In the genomic region with DNA sequence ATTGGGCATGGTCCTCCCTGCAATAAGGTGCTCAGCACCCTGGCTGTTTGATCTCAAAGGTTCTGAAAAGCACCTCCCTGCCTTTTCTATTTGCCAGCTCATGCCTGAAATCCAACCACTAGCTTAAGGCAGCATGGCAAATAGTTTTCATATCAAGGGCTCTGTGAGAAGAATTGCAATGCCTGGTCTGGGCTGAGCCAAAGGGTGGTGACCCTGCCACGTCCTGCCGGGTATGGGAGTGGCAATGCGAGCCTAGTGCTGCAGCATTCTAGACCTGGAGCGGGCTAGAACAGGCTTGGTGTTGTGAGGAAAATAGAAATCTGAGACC, we compare ENCODE assay signal across 7 cellular contexts. TPM values are rescaled to one million over a fixed set of nuclear protein-coding genes. Genes with fewer than 3 reads are reported as not detected.
A peak's percentile ranks its signal among the peaks of the same experiment; 100 is the strongest.
DNase-seq lines count a peak whose midpoint lies in the region; ATAC-seq, FAIRE-seq and TF ChIP-seq lines count a peak whose summit lies in the region.

No MANE protein-coding gene starts in this region.

- intact Hi-C loops in breast epithelium (cut with DNase I; ENCODE audit: low total_unique reads) (no loop called here), HepG2 (cut with micrococcal nuclease; ENCODE audit: unreplicated experiment) (loop anchor here (2.0 kb wide), 1 partner anchor 41 kb away; no protein-coding TSS in a partner anchor), testis (cut with DNase I; ENCODE audit: low total_unique reads) (no loop called here)

- POLR2A ChIA-PET in HepG2 (lab: Yijun Ruan, JAX) = interaction anchor here (0.7 to 4.9 kb wide), 5 partner anchors 15 to 74 kb away, joined by 3 to 33 read pairs (median 4); partner anchors contain the start of gene TAPBPL

- H2AFZ ChIP-seq in HepG2 (ENCODE audit: low read length) = no peak overlapping the region

- ATAC-seq in HepG2 = peak; percentile 9; the same call in 1 of the 3 replicates

- no peak for TF ChIP-seq RAD21 in HepG2 (CRISPR knock-in tag; IDR thresholded peaks at IDR 0.05)

- no peak for TF ChIP-seq EP300 in HepG2 (IDR thresholded peaks at IDR 0.05; ENCODE audit: low read depth in 2 of 2, low read length in 2 of 2)
- no peak for TF ChIP-seq EP300 in HepG2 (CRISPR knock-in tag; IDR thresholded peaks at IDR 0.05; ENCODE audit: borderline replicate concordance)

- FAIRE-seq in HepG2 (lab: Jason Lieb, UNC) = no peak

- in situ Hi-C loops in HepG2 (cut with HindIII; ENCODE audit: extremely low pct_ligation_motif_present, low pct_unique_long_range_greater_than_20kb) = no loop called here

- peak overlapping the region; percentile 98 for H3K4me2 ChIP-seq in HepG2 (ENCODE audit: low read depth, low read length)

- H3K9ac ChIP-seq in HepG2 (ENCODE audit: insufficient read depth, low read depth, low read length) = peak overlapping the region; percentile 68; the same call in 1 of the 2 replicates

- WGBS in HepG2 (ENCODE audit: low lambda C conversion rate) = 24% methylated on average over 4 of the region's 4 CpGs
- 67 to 79% methylated on average over 4 of the region's 4 CpGs for WGBS in testis, 2 donors

- H3K27ac ChIP-seq in breast epithelium = peak overlapping the region; percentile 92 to 97
- no peak overlapping the region for H3K27ac ChIP-seq in HepG2 (ENCODE audit: extremely low read length, insufficient read depth, low read length)
- peak overlapping the region; percentile 68 to 77 for H3K27ac ChIP-seq in testis

- no TSS peak for BruUV-seq in HepG2 (replicated peaks; lab: Mats Ljungman, UMichigan)

- H4K20me1 ChIP-seq in HepG2 (ENCODE audit: insufficient read depth, low read length) = no peaks in the 10 kb centered on the region

- H3K4me3 ChIP-seq in breast epithelium = peak overlapping the region in 2 of 3 donors; percentile 53 to 65
- peak overlapping the region; percentile 34 to 73 (median 57); a peak in 4 of 6 replicates for H3K4me3 ChIP-seq in HepG2 (replicated peaks in 1 of 3; ENCODE audit: insufficient read depth in 1 of 3, low read depth in 2 of 3, low read length in 3 of 3)
- no peak overlapping the region for H3K4me3 ChIP-seq in testis

- no peak for TF ChIP-seq POLR2A in breast epithelium (IDR thresholded peaks at IDR 0.05)
- no peak for TF ChIP-seq POLR2A in HepG2 (IDR thresholded peaks at IDR 0.05; ENCODE audit: insufficient read depth in 1 of 2, low read depth in 2 of 2, low read length in 2 of 2)
- TF ChIP-seq POLR2A in testis (IDR thresholded peaks at IDR 0.05) = no peak

- H3K36me3 ChIP-seq in breast epithelium (no peaks in the 10 kb centered on the region), HepG2 (replicated peaks in 1 of 2; ENCODE audit: control insufficient read depth in 1 of 2, insufficient read depth in 2 of 2, low read length in 2 of 2) (no peaks in the 10 kb centered on the region), testis (ENCODE audit: low read depth, missing control alignments) (no peaks in the 10 kb centered on the region)

- H3K79me2 ChIP-seq in HepG2 (ENCODE audit: insufficient read depth, low read length) = no peaks in the 10 kb centered on the region

- H3K27me3 ChIP-seq in breast epithelium (no peaks in the 10 kb centered on the region), HepG2 (ENCODE audit: control insufficient read depth in 1 of 2, insufficient read depth in 2 of 2, low read length in 2 of 2) (peaks cover 0 to 21% of the 10 kb centered on the region in 2 experiments; a peak in 3 of 5 replicates), testis (no peaks in the 10 kb centered on the region)

- TF ChIP-seq CTCF in breast epithelium (IDR thresholded peaks at IDR 0.05) = no peak
- TF ChIP-seq CTCF in HepG2 (CRISPR knock-in tag; IDR thresholded peaks at IDR 0.05) = no peak
- TF ChIP-seq CTCF in testis (IDR thresholded peaks at IDR 0.05) = no peak

- CTCF ChIA-PET in HepG2 (lab: Yijun Ruan, JAX; ENCODE audit: low intra/inter-chr PET ratio, low total read pairs) = no interaction called here

- peaks cover 22 to 24% of the 10 kb centered on the region in 2 donors for H3K4me1 ChIP-seq in breast epithelium
- peaks cover 68% of the 10 kb centered on the region for H3K4me1 ChIP-seq in HepG2 (ENCODE audit: insufficient read depth, low read length)
- peaks cover 38% of the 10 kb centered on the region for H3K4me1 ChIP-seq in testis

- no peaks in the 10 kb centered on the region for H3K9me3 ChIP-seq in breast epithelium
- no peaks in the 10 kb centered on the region for H3K9me3 ChIP-seq in HepG2 (ENCODE audit: low read length)
- no peaks in the 10 kb centered on the region for H3K9me3 ChIP-seq in testis

- DNase-seq in LHCN-M2 (ENCODE audit: low read depth) = peak; percentile 76
- DNase-seq in breast epithelium (ENCODE audit: low spot score in 2 of 2) = peak in 1 of 2 donors; percentile 72
- DNase-seq in HepG2 (ENCODE audit: low spot score) = no peak
- DNase-seq in testis = peak; percentile 71
- DNase-seq in SK-N-DZ (ENCODE audit: low spot score) = no peak
- DNase-seq in activated naive CD4-positive, alpha-beta T cell treated with Interleukin-2 at 50 U/mL for 16 hours = no peak
- no peak for DNase-seq in AML-193 (lab: John Stamatoyannopoulos, UW)

RNA-seq across cellular contexts. Expression of gene SCNN1A, which starts 2.3 kb away (rescaled TPM):
- 0.32 and 0.69 TPM in 2 replicates for total RNA-seq in LHCN-M2 (2014; rRNA removed)
- polyA plus RNA-seq in LHCN-M2 (2012) = 1.8 TPM
- 100 to 1,000 TPM in 1 of 3 donors, 10 to 100 TPM in 1, 1 to 10 TPM in 1; 1.3 to 175 (median 93.7) TPM for total RNA-seq in breast epithelium
- 0.63 and 1.5 TPM in 2 replicates for total RNA-seq in HepG2 (2016; rRNA removed; fragmentation: Illumina TruSeq; extraction: Trizol)
- total RNA-seq in HepG2 (2016; cell fraction: cytosol; rRNA removed; fragmentation: Illumina TruSeq; extraction: Trizol; ENCODE audit: low read depth) = 0.71 and 1.2 TPM in 2 replicates
- total RNA-seq in HepG2 (2016; cell fraction: insoluble cytoplasmic fraction; rRNA removed; fragmentation: Illumina TruSeq; extraction: Trizol) = 0.71 and 1.6 TPM in 2 replicates
- 0.72 and 0.87 TPM in 2 replicates for total RNA-seq in HepG2 (2016; cell fraction: membrane; rRNA removed; fragmentation: Illumina TruSeq; extraction: Trizol)
- total RNA-seq in HepG2 (2016; cell fraction: nucleus; rRNA removed; fragmentation: Illumina TruSeq; extraction: Trizol) = 1.8 and 5.0 TPM in 2 replicates
- 14.6 and 32.8 TPM in 2 replicates for polyA plus RNA-seq in HepG2 (2011; rRNA removed)
- 6.1 and 12.5 TPM in 2 replicates for polyA plus RNA-seq in HepG2 (2011; cell fraction: cytosol; rRNA removed)
- polyA plus RNA-seq in HepG2 (2011; cell fraction: nucleus; rRNA removed) = 24.9 and 39.4 TPM in 2 replicates
- polyA plus RNA-seq in HepG2 (2012) = 17.5 and 19.3 TPM in 2 replicates
- 0.22 and 0.41 TPM in 2 replicates for polyA plus RNA-seq in HepG2 (2016; cell fraction: cytosol; fragmentation: Illumina TruSeq; extraction: Trizol; ENCODE audit: low read depth)
- 1.0 and 1.6 TPM in 2 replicates for polyA plus RNA-seq in HepG2 (2016; cell fraction: insoluble cytoplasmic fraction; fragmentation: Illumina TruSeq; extraction: Trizol; ENCODE audit: low read depth)
- 0.66 and 1.1 TPM in 2 replicates for polyA plus RNA-seq in HepG2 (2016; cell fraction: membrane; fragmentation: Illumina TruSeq; extraction: Trizol; ENCODE audit: low read depth)
- 4.0 and 5.1 TPM in 2 replicates for polyA plus RNA-seq in HepG2 (2016; cell fraction: nucleus; fragmentation: Illumina TruSeq; extraction: Trizol; ENCODE audit: insufficient read depth, low read depth)
- polyA minus RNA-seq in HepG2 (2011; rRNA and poly(A)+ RNA removed; ENCODE audit: low replicate concordance) = 9.5 and 30.0 TPM in 2 replicates
- 5.9 and 14.3 TPM in 2 replicates for polyA minus RNA-seq in HepG2 (2011; cell fraction: cytosol; rRNA and poly(A)+ RNA removed)
- 10.9 and 24.2 TPM in 2 replicates for polyA minus RNA-seq in HepG2 (2011; cell fraction: nucleus; rRNA and poly(A)+ RNA removed)
- 10 to 100 TPM; 22.7 to 43.1 TPM for total RNA-seq in testis
- 14.6 TPM for polyA plus RNA-seq in testis (ENCODE audit: insufficient read depth, low read depth, low replicate concordance)
- not detected in 2 replicates for polyA plus RNA-seq in SK-N-DZ (2014; cell fraction: cytosol; rRNA removed)
- not detected in 2 replicates for polyA plus RNA-seq in SK-N-DZ (2014; cell fraction: nucleus; rRNA removed)

RNA-seq across cellular contexts. Expression of gene LTBR, which starts 6.3 kb away (rescaled TPM):
- total RNA-seq in LHCN-M2 (2014; rRNA removed) (152 and 184 TPM in 2 replicates), breast epithelium (100 to 1,000 TPM in 2 of 3 donors, 10 to 100 TPM in 1; 90.1 to 115 (median 108) TPM), HepG2 (2016; rRNA removed; fragmentation: Illumina TruSeq; extraction: Trizol) (12.1 and 34.8 TPM in 2 replicates), testis (100 to 1,000 TPM in 1 of 2 donors, 10 to 100 TPM in 1; 81.3 to 112 TPM)
- polyA plus RNA-seq in LHCN-M2 (2012) = 103 TPM
- 24.4 and 24.5 TPM in 2 replicates for total RNA-seq in HepG2 (2016; cell fraction: cytosol; rRNA removed; fragmentation: Illumina TruSeq; extraction: Trizol; ENCODE audit: low read depth)
- total RNA-seq in HepG2 (2016; cell fraction: insoluble cytoplasmic fraction; rRNA removed; fragmentation: Illumina TruSeq; extraction: Trizol) = 11.6 and 40.0 TPM in 2 replicates
- 34.7 and 35.3 TPM in 2 replicates for total RNA-seq in HepG2 (2016; cell fraction: membrane; rRNA removed; fragmentation: Illumina TruSeq; extraction: Trizol)
- total RNA-seq in HepG2 (2016; cell fraction: nucleus; rRNA removed; fragmentation: Illumina TruSeq; extraction: Trizol) = 39.7 and 43.6 TPM in 2 replicates
- polyA plus RNA-seq in HepG2 (2011; rRNA removed) (31.4 and 39.0 TPM in 2 replicates), testis (ENCODE audit: insufficient read depth, low read depth, low replicate concordance) (36.6 TPM)
- 23.7 and 29.3 TPM in 2 replicates for polyA plus RNA-seq in HepG2 (2011; cell fraction: cytosol; rRNA removed)
- 82.9 and 92.1 TPM in 2 replicates for polyA plus RNA-seq in HepG2 (2011; cell fraction: nucleus; rRNA removed)
- 25.8 and 37.8 TPM in 2 replicates for polyA plus RNA-seq in HepG2 (2012)
- 19.3 and 21.0 TPM in 2 replicates for polyA plus RNA-seq in HepG2 (2016; cell fraction: cytosol; fragmentation: Illumina TruSeq; extraction: Trizol; ENCODE audit: low read depth)
- polyA plus RNA-seq in HepG2 (2016; cell fraction: insoluble cytoplasmic fraction; fragmentation: Illumina TruSeq; extraction: Trizol; ENCODE audit: low read depth) = 16.0 and 16.4 TPM in 2 replicates
- 27.4 and 28.3 TPM in 2 replicates for polyA plus RNA-seq in HepG2 (2016; cell fraction: membrane; fragmentation: Illumina TruSeq; extraction: Trizol; ENCODE audit: low read depth)
- 117 and 123 TPM in 2 replicates for polyA plus RNA-seq in HepG2 (2016; cell fraction: nucleus; fragmentation: Illumina TruSeq; extraction: Trizol; ENCODE audit: insufficient read depth, low read depth)
- polyA minus RNA-seq in HepG2 (2011; rRNA and poly(A)+ RNA removed; ENCODE audit: low replicate concordance) = 16.2 and 29.7 TPM in 2 replicates
- 11.5 and 14.0 TPM in 2 replicates for polyA minus RNA-seq in HepG2 (2011; cell fraction: cytosol; rRNA and poly(A)+ RNA removed)
- 22.4 and 34.2 TPM in 2 replicates for polyA minus RNA-seq in HepG2 (2011; cell fraction: nucleus; rRNA and poly(A)+ RNA removed)
- 10.8 and 12.9 TPM in 2 replicates for polyA plus RNA-seq in SK-N-DZ (2014; cell fraction: cytosol; rRNA removed)
- polyA plus RNA-seq in SK-N-DZ (2014; cell fraction: nucleus; rRNA removed) = 10.8 and 14.2 TPM in 2 replicates

RNA-seq across cellular contexts. Expression of gene TNFRSF1A, which starts 35.8 kb away (rescaled TPM):
- 177 and 233 TPM in 2 replicates for total RNA-seq in LHCN-M2 (2014; rRNA removed)
- polyA plus RNA-seq in LHCN-M2 (2012) = 109 TPM
- 100 to 1,000 TPM; 232 to 256 (median 238) TPM for total RNA-seq in breast epithelium
- 21.9 and 41.5 TPM in 2 replicates for total RNA-seq in HepG2 (2016; rRNA removed; fragmentation: Illumina TruSeq; extraction: Trizol)
- total RNA-seq in HepG2 (2016; cell fraction: cytosol; rRNA removed; fragmentation: Illumina TruSeq; extraction: Trizol; ENCODE audit: low read depth) = 16.3 and 18.0 TPM in 2 replicates
- total RNA-seq in HepG2 (2016; cell fraction: insoluble cytoplasmic fraction; rRNA removed; fragmentation: Illumina TruSeq; extraction: Trizol) = 28.8 and 36.5 TPM in 2 replicates
- total RNA-seq in HepG2 (2016; cell fraction: membrane; rRNA removed; fragmentation: Illumina TruSeq; extraction: Trizol) = 19.8 and 22.3 TPM in 2 replicates
- 36.8 and 40.7 TPM in 2 replicates for total RNA-seq in HepG2 (2016; cell fraction: nucleus; rRNA removed; fragmentation: Illumina TruSeq; extraction: Trizol)
- polyA plus RNA-seq in HepG2 (2011; rRNA removed) = 41.4 and 61.2 TPM in 2 replicates
- 53.0 and 53.4 TPM in 2 replicates for polyA plus RNA-seq in HepG2 (2011; cell fraction: cytosol; rRNA removed)
- 67.2 and 67.4 TPM in 2 replicates for polyA plus RNA-seq in HepG2 (2011; cell fraction: nucleus; rRNA removed)
- 40.9 and 56.2 TPM in 2 replicates for polyA plus RNA-seq in HepG2 (2012)
- 5.2 and 6.8 TPM in 2 replicates for polyA plus RNA-seq in HepG2 (2016; cell fraction: cytosol; fragmentation: Illumina TruSeq; extraction: Trizol; ENCODE audit: low read depth)
- polyA plus RNA-seq in HepG2 (2016; cell fraction: insoluble cytoplasmic fraction; fragmentation: Illumina TruSeq; extraction: Trizol; ENCODE audit: low read depth) = 31.8 and 38.4 TPM in 2 replicates
- 14.3 and 15.5 TPM in 2 replicates for polyA plus RNA-seq in HepG2 (2016; cell fraction: membrane; fragmentation: Illumina TruSeq; extraction: Trizol; ENCODE audit: low read depth)
- polyA plus RNA-seq in HepG2 (2016; cell fraction: nucleus; fragmentation: Illumina TruSeq; extraction: Trizol; ENCODE audit: insufficient read depth, low read depth) = 75.7 and 99.5 TPM in 2 replicates
- polyA minus RNA-seq in HepG2 (2011; rRNA and poly(A)+ RNA removed; ENCODE audit: low replicate concordance) = 88.8 and 131 TPM in 2 replicates
- polyA minus RNA-seq in HepG2 (2011; cell fraction: cytosol; rRNA and poly(A)+ RNA removed) = 52.9 and 68.3 TPM in 2 replicates
- 54.3 and 80.4 TPM in 2 replicates for polyA minus RNA-seq in HepG2 (2011; cell fraction: nucleus; rRNA and poly(A)+ RNA removed)
- 100 to 1,000 TPM in 1 of 2 donors, 10 to 100 TPM in 1; 94.6 to 106 TPM for total RNA-seq in testis
- polyA plus RNA-seq in testis (ENCODE audit: insufficient read depth, low read depth, low replicate concordance) = 59.8 TPM
- polyA plus RNA-seq in SK-N-DZ (2014; cell fraction: cytosol; rRNA removed) = 16.6 and 21.6 TPM in 2 replicates
- 10.3 and 11.6 TPM in 2 replicates for polyA plus RNA-seq in SK-N-DZ (2014; cell fraction: nucleus; rRNA removed)

Comparison
In these comparisons a context has a peak if more than half of its experiments do, and no peak if none do; other contexts are left out.
1. DNase-seq: peak in LHCN-M2 (single experiment) and testis (single experiment); none in HepG2 (single experiment), SK-N-DZ (single experiment), activated naive CD4-positive, alpha-beta T cell treated with Interleukin-2 at 50 U/mL for 16 hours (single experiment) and AML-193 (0 of 2).
2. H3K4me3 ChIP-seq: peak in breast epithelium (2 of 3) and HepG2 (3 of 3); none in testis (0 of 2).